ENCODE assay signal across 21 cellular contexts in genomic region chr7:56157238-56157790, GRCh38.
"Had no signal": no experiment of that assay in that cellular context is flagged by ENCODE, and none has a peak within 500 bp of the region (broad histone marks: within the 10 kb centered on the region; RNA-seq: fewer than 3 reads in every experiment).

No MANE protein-coding gene starts in this region.

- H3K27me3 Mint-ChIP-seq: activated CD4-positive, alpha-beta memory T cell treated with anti-CD3 and anti-CD28 coated beads, Interleukin-2, amount 10 ng/mL, durations not matched to agents 7 days and 5 days had no signal

- H3K4me3 Mint-ChIP-seq: activated CD4-positive, alpha-beta memory T cell treated with anti-CD3 and anti-CD28 coated beads, Interleukin-2, amount 10 ng/mL, durations not matched to agents 7 days and 5 days; activated naive CD8-positive, alpha-beta T cell; activated T-cell treated with anti-CD3 and anti-CD28 coated beads, Interleukin-2, amount 50 U/mL, for 72 hours; immature natural killer cell; natural killer cell; WTC11 had no signal

- ATAC-seq: activated T-cell treated with anti-CD3 and anti-CD28 coated beads, Interleukin-2, amount 50 U/mL, for 72 hours; body of pancreas; gastrocnemius medialis; heart left ventricle; natural killer cell; WTC11 had no signal

- H3K27ac Mint-ChIP-seq: activated CD4-positive, alpha-beta memory T cell treated with anti-CD3 and anti-CD28 coated beads, Interleukin-2, amount 10 ng/mL, durations not matched to agents 7 days and 5 days; activated naive CD8-positive, alpha-beta T cell; activated T-cell treated with anti-CD3 and anti-CD28 coated beads, Interleukin-2, amount 50 U/mL, for 72 hours; immature natural killer cell; natural killer cell; WTC11 had no signal

- H3K36me3 Mint-ChIP-seq: natural killer cell had no signal

- H3K4me1 Mint-ChIP-seq: activated CD4-positive, alpha-beta memory T cell treated with anti-CD3 and anti-CD28 coated beads, Interleukin-2, amount 10 ng/mL, durations not matched to agents 7 days and 5 days; immature natural killer cell; natural killer cell; WTC11 had no signal

- H3K27ac ChIP-seq: body of pancreas, gastrocnemius medialis, heart left ventricle, right atrium auricular region, skin epidermis, tibial nerve had no signal

- DNase-seq: activated CD4-positive, alpha-beta memory T cell treated with anti-CD3 and anti-CD28 coated beads, Interleukin-2, amount 10 ng/mL, durations not matched to agents 7 days and 5 days; activated CD4-positive, alpha-beta T cell treated with anti-CD3 and anti-CD28 coated beads for 4 hours; activated gamma-delta T cell; activated T-cell treated with anti-CD3 and anti-CD28 coated beads, Interleukin-2, amount 50 U/mL, for 72 hours; amygdala; body of pancreas; caudate nucleus; erythroblast; gastrocnemius medialis; heart left ventricle; immature natural killer cell; mesendoderm; natural killer cell; stimulated activated CD4-positive, alpha-beta T cell treated with anti-CD3 and anti-CD28 coated beads, Interleukin-15, amount 100 ng/mL, for 24 hours; stimulated activated CD4-positive, alpha-beta T cell treated with anti-CD3 and anti-CD28 coated beads, Interleukin-4, amount 100 ng/mL, for 24 hours; stimulated activated naive CD4-positive, alpha-beta T cell had no signal
